2 cellular contexts compared by ENCODE assay signal in genomic region chr17:60386137-60386395, GRCh38.
TF ChIP-seq lines count a peak whose summit lies in the region.

No MANE protein-coding gene starts in this region.

TF ChIP-seq in HepG2, 621 proteins besides CTCF, POLR2A, EP300 and RAD21:
- TF ChIP-seq MYPOP (CRISPR knock-in tag; IDR thresholded peaks at IDR 0.05), result no peak
- TF ChIP-seq HNF1A (IDR thresholded peaks at IDR 0.05; ENCODE audit: low read depth), result no peak
- TF ChIP-seq HNF1A (CRISPR knock-in tag; IDR thresholded peaks at IDR 0.05; ENCODE audit: borderline replicate concordance), result no peak
- TF ChIP-seq ZNF772 (CRISPR knock-in tag; IDR thresholded peaks at IDR 0.05), result no peak
- no peak for TF ChIP-seq HNRNPL (IDR thresholded peaks at IDR 0.05; ENCODE audit: low read depth, low read length)
- TF ChIP-seq ZNF670 (CRISPR knock-in tag; IDR thresholded peaks at IDR 0.05; ENCODE audit: borderline replicate concordance), result no peak
- no peak for TF ChIP-seq ZNF33B (CRISPR knock-in tag; IDR thresholded peaks at IDR 0.05)
- TF ChIP-seq ZNF10 (CRISPR knock-in tag; IDR thresholded peaks at IDR 0.05; ENCODE audit: borderline replicate concordance, low read depth), result no peak
- no peak for TF ChIP-seq RNF2 (conservative IDR thresholded peaks at IDR 0.05; ENCODE audit: low read depth)
- no peak for TF ChIP-seq MED13 (CRISPR knock-in tag; IDR thresholded peaks at IDR 0.05)
- no peak for TF ChIP-seq SIN3B (IDR thresholded peaks at IDR 0.05; ENCODE audit: low read length)

TF ChIP-seq in WTC11, 78 proteins besides CTCF, POLR2A, EP300 and RAD21:
- no peak for TF ChIP-seq SOX15 (CRISPR knock-in tag; IDR thresholded peaks at IDR 0.05)
- TF ChIP-seq JUN (CRISPR knock-in tag; IDR thresholded peaks at IDR 0.05), result no peak
- TF ChIP-seq ZMAT4 (CRISPR knock-in tag; IDR thresholded peaks at IDR 0.05), result no peak
- no peak for TF ChIP-seq MXD4 (CRISPR knock-in tag; IDR thresholded peaks at IDR 0.05; ENCODE audit: borderline replicate concordance)
- no peak for TF ChIP-seq GRHL2 (CRISPR knock-in tag; IDR thresholded peaks at IDR 0.05; ENCODE audit: insufficient replicate concordance, severe bottlenecking)
- TF ChIP-seq CREB1 (CRISPR knock-in tag; IDR thresholded peaks at IDR 0.05), result no peak
- TF ChIP-seq HMGXB4 (CRISPR knock-in tag; IDR thresholded peaks at IDR 0.05), result no peak
- TF ChIP-seq RELA (CRISPR knock-in tag; IDR thresholded peaks at IDR 0.05; ENCODE audit: borderline replicate concordance), result no peak
- TF ChIP-seq ATF1 (CRISPR knock-in tag; IDR thresholded peaks at IDR 0.05), result no peak
- no peak for TF ChIP-seq ATF3 (CRISPR knock-in tag; conservative IDR thresholded peaks at IDR 0.05)
- TF ChIP-seq PRDM15 (CRISPR knock-in tag; IDR thresholded peaks at IDR 0.05), result no peak
- no peak for TF ChIP-seq ZNF671 (CRISPR knock-in tag; IDR thresholded peaks at IDR 0.05)
- no peak for TF ChIP-seq ZNF121 (CRISPR knock-in tag; IDR thresholded peaks at IDR 0.05)
- TF ChIP-seq ZNF263 (CRISPR knock-in tag; IDR thresholded peaks at IDR 0.05; ENCODE audit: low read depth), result no peak
- no peak for TF ChIP-seq ZNF423 (CRISPR knock-in tag; IDR thresholded peaks at IDR 0.05)
- no peak for TF ChIP-seq PRRX2 (CRISPR knock-in tag; IDR thresholded peaks at IDR 0.05)
- TF ChIP-seq NFATC4 (CRISPR knock-in tag; IDR thresholded peaks at IDR 0.05), result no peak
